Comparison of ENCODE assay signal across 1 cellular context in genomic region chr7:30284298-30285066, GRCh38.
TF ChIP-seq lines count a peak whose summit lies in the region.

TSS of gene ZNRF2 (plus strand) at chr7:30284597. CDS start at chr7:30285358, 761 bp downstream.

TF ChIP-seq in HEK293, 187 proteins besides CTCF, POLR2A, EP300 and RAD21 (continued from another document and continues in another):
- TF ChIP-seq ZNF449 (tag by site-specific recombination; IDR thresholded peaks at IDR 0.05) (no peak), ZNF266 (tag by site-specific recombination; IDR thresholded peaks at IDR 0.05; ENCODE audit: low read depth) (no peak), GLI2 (tag by site-specific recombination; IDR thresholded peaks at IDR 0.05; ENCODE audit: borderline replicate concordance, low read depth) (no peak), EGR2 (tag by site-specific recombination; IDR thresholded peaks at IDR 0.05; ENCODE audit: low read depth) (peak; percentile 69), IKZF3 (tag by site-specific recombination; IDR thresholded peaks at IDR 0.05) (peak; percentile 97), TRIM28 (IDR thresholded peaks at IDR 0.05; ENCODE audit: borderline replicate concordance, low read length) (no peak), AEBP2 (tag by site-specific recombination; IDR thresholded peaks at IDR 0.05; ENCODE audit: borderline replicate concordance) (no peak), ZNF426 (tag by site-specific recombination; IDR thresholded peaks at IDR 0.05) (no peak), ZNF501 (tag by site-specific recombination; IDR thresholded peaks at IDR 0.05) (peak; percentile 73; the same call in 1 of the 2 replicates), GLIS1 (tag by site-specific recombination; IDR thresholded peaks at IDR 0.05) (0 out of 2 replicates have a peak, but pooled peaks have one; percentile 5), ZNF596 (tag by site-specific recombination; IDR thresholded peaks at IDR 0.05) (peak; percentile 3; the same call in 1 of the 2 replicates), ZNF335 (tag by site-specific recombination; conservative IDR thresholded peaks at IDR 0.05) (peak; percentile 3; the same call in 1 of the 2 replicates), ZSCAN23 (tag by site-specific recombination; IDR thresholded peaks at IDR 0.05) (no peak), ZNF513 (tag by site-specific recombination; IDR thresholded peaks at IDR 0.05) (no peak), PATZ1 (tag by site-specific recombination; IDR thresholded peaks at IDR 0.05) (peak; percentile 95), KLF9 (tag by site-specific recombination; IDR thresholded peaks at IDR 0.05; ENCODE audit: low read depth) (peak; percentile 77; the same call in 1 of the 2 replicates), PRDM10 (tag by site-specific recombination; IDR thresholded peaks at IDR 0.05) (peak; percentile 80), ZBTB20 (tag by site-specific recombination; IDR thresholded peaks at IDR 0.05) (peak; percentile 60; the same call in 1 of the 2 replicates), PRDM4 (tag by site-specific recombination; IDR thresholded peaks at IDR 0.05) (no peak; the same call in 1 of the 2 replicates), ZNF658 (tag by site-specific recombination; IDR thresholded peaks at IDR 0.05) (no peak), ZNF488 (tag by site-specific recombination; IDR thresholded peaks at IDR 0.05) (no peak), ZEB2 (tag by site-specific recombination; IDR thresholded peaks at IDR 0.05) (peak; percentile 67; the same call in 1 of the 2 replicates), ZNF639 (tag by site-specific recombination; IDR thresholded peaks at IDR 0.05) (no peak), SALL2 (tag by site-specific recombination; IDR thresholded peaks at IDR 0.05; ENCODE audit: borderline replicate concordance) (no peak), ZNF544 (tag by site-specific recombination; IDR thresholded peaks at IDR 0.05) (no peak), MEIS1 (CRISPR knock-in tag; IDR thresholded peaks at IDR 0.05; ENCODE audit: borderline replicate concordance) (no peak), ZFHX2 (tag by site-specific recombination; conservative IDR thresholded peaks at IDR 0.05) (peak; percentile 70), ZNF10 (tag by site-specific recombination; IDR thresholded peaks at IDR 0.05) (no peak), ZNF24 (tag by site-specific recombination; IDR thresholded peaks at IDR 0.05) (0 out of 2 replicates have a peak, but pooled peaks have one; percentile 22), ZBTB26 (tag by site-specific recombination; optimal IDR thresholded peaks at IDR 0.05) (peak; percentile 90), ZNF585B (tag by site-specific recombination; IDR thresholded peaks at IDR 0.05) (no peak), ZNF704 (tag by site-specific recombination; IDR thresholded peaks at IDR 0.05) (no peak), BCL11B (tag by site-specific recombination; IDR thresholded peaks at IDR 0.05; ENCODE audit: low read depth) (no peak), INSM2 (tag by site-specific recombination; IDR thresholded peaks at IDR 0.05) (no peak), ZNF707 (tag by site-specific recombination; IDR thresholded peaks at IDR 0.05) (no peak), ZNF623 (tag by site-specific recombination; IDR thresholded peaks at IDR 0.05) (no peak), ZNF366 (tag by site-specific recombination; conservative IDR thresholded peaks at IDR 0.05) (peak; percentile 49; the same call in 1 of the 2 replicates), MYNN (tag by site-specific recombination; IDR thresholded peaks at IDR 0.05; ENCODE audit: borderline replicate concordance) (no peak), ZNF701 (tag by site-specific recombination; IDR thresholded peaks at IDR 0.05) (no peak), TCF7L2 (IDR thresholded peaks at IDR 0.05; ENCODE audit: borderline replicate concordance, low read depth, low read length) (no peak)
